ENCODE assay signal across 12 cellular contexts in genomic region chr1:45394342-45394741, GRCh38. TPM values are rescaled to one million over a fixed set of nuclear protein-coding genes. Genes with fewer than 3 reads are reported as not detected.
A peak's percentile ranks its signal among the peaks of the same experiment; 100 is the strongest.
DNase-seq lines count a peak whose midpoint lies in the region; ATAC-seq, FAIRE-seq and TF ChIP-seq lines count a peak whose summit lies in the region.
"Had no signal": no experiment of that assay in that cellular context is flagged by ENCODE, and none has a peak within 500 bp of the region (broad histone marks: within the 10 kb centered on the region; RNA-seq: fewer than 3 reads in every experiment).

No MANE protein-coding gene starts in this region.

- H3K4me2 ChIP-seq in GM12878 (ENCODE audit: control insufficient read depth, insufficient read depth) (peak overlapping the region; percentile 93), GM23338 (no peak overlapping the region)

- 0 out of 2 replicates have a peak, but pooled peaks have one; percentile 10 for TF ChIP-seq RAD21 in GM12878 (IDR thresholded peaks at IDR 0.05; ENCODE audit: insufficient read depth, low read depth, low read length)

- WGBS in GM12878 (ENCODE audit: insufficient coverage, insufficient replicate concordance, low lambda C conversion rate, missing lambda C conversion rate) = 0% methylated on average over 3 of the region's 3 CpGs

- H3K27me3 ChIP-seq in CD8-positive, alpha-beta T cell (ENCODE audit: insufficient read depth, low read length) = no peaks in the 10 kb centered on the region
- H3K27me3 ChIP-seq in GM12878 (replicated peaks in 1 of 2; ENCODE audit: control insufficient read depth in 2 of 2, insufficient read depth in 2 of 2, low read length in 1 of 2) = no peaks in the 10 kb centered on the region
- no peaks in the 10 kb centered on the region for H3K27me3 ChIP-seq in vagina
- H3K27me3 ChIP-seq in GM23338 (ENCODE audit: insufficient read depth) = no peaks in the 10 kb centered on the region

- RAD21 ChIA-PET in GM12878 (lab: Charles Lee; ENCODE audit: unreplicated experiment) = interaction anchor here (0.6 to 1.5 kb wide), 6 partner anchors 20 to 103 kb away, joined by 3 to 4 read pairs (median 3); partner anchors contain the start of genes MUTYH and TOE1

- H2AFZ ChIP-seq in GM12878 (ENCODE audit: control insufficient read depth, low read depth, low read length) (peak overlapping the region; percentile 74), GM23338 (no peak overlapping the region)

- H3K9me3 Mint-ChIP-seq in CD8-positive, alpha-beta T cell = no peaks in the 10 kb centered on the region
- no peaks in the 10 kb centered on the region for H3K9me3 Mint-ChIP-seq in GM23338
- H3K9me3 Mint-ChIP-seq: naive thymus-derived CD8-positive, alpha-beta T cell; stimulated activated naive CD8-positive, alpha-beta T cell treated with anti-CD3 and anti-CD28 coated beads, Interleukin-15, Interleukin-2, amounts not matched to agents 100 ng/mL and 50 ng/mL, for 24 hours had no signal

- no peak for DNase-seq in CD8-positive, alpha-beta T cell
- DNase-seq in GM12878 (ENCODE audit: low read depth, low spot score) = peak; percentile 66
- DNase-seq in vagina (ENCODE audit: extremely low spot score in 2 of 2) = no peak
- DNase-seq in GM03348 (ENCODE audit: low spot score) = no peak
- no peak for DNase-seq in mesenteric fat pad (ENCODE audit: low spot score)
- no peak for DNase-seq in GM23338 (ENCODE audit: low spot score)
- DNase-seq: DMS53 had no signal

- H4K20me1 ChIP-seq in GM12878 (ENCODE audit: control insufficient read depth, insufficient read depth) (no peaks in the 10 kb centered on the region), GM23338 (replicated peaks; ENCODE audit: insufficient read depth) (no peaks in the 10 kb centered on the region)

- H3K4me1 Mint-ChIP-seq in CD8-positive, alpha-beta T cell (ENCODE audit: low read depth) = peaks cover 9% of the 10 kb centered on the region
- H3K4me1 Mint-ChIP-seq in GM23338 = no peaks in the 10 kb centered on the region

- in situ Hi-C loops in GM12878 (cut with MboI) = no loop called here

- H3K36me3 ChIP-seq in CD8-positive, alpha-beta T cell (ENCODE audit: insufficient read depth, low read length) = no peaks in the 10 kb centered on the region
- H3K36me3 ChIP-seq in GM12878 (ENCODE audit: control insufficient read depth in 2 of 2, insufficient read depth in 2 of 2, low read length in 1 of 2) (no peaks in the 10 kb centered on the region), vagina (no peaks in the 10 kb centered on the region), GM23338 (ENCODE audit: insufficient read depth) (no peaks in the 10 kb centered on the region)

- TF ChIP-seq POLR2A in GM12878 (IDR thresholded peaks at IDR 0.05; ENCODE audit: low read depth, low read length) (no peak), vagina (IDR thresholded peaks at IDR 0.05) (no peak)

- H3K4me3 Mint-ChIP-seq in CD8-positive, alpha-beta T cell = no peak overlapping the region
- no peak overlapping the region for H3K4me3 Mint-ChIP-seq in GM23338

- CTCF ChIA-PET in CD8-positive, alpha-beta T cell (lab: Charles Lee) = no interaction called here
- CTCF ChIA-PET in GM12878 (lab: Yijun Ruan, JAX) = interaction anchor here (0.6 to 2.6 kb wide), 4 partner anchors 38 to 363 kb away, joined by 3 to 10 read pairs (median 6); no protein-coding TSS in a partner anchor

- no peak for TF ChIP-seq CTCF in CD8-positive, alpha-beta T cell (IDR thresholded peaks at IDR 0.05)
- TF ChIP-seq CTCF in GM12878 (IDR thresholded peaks at IDR 0.05 in 2 of 3, conservative IDR thresholded peaks at IDR 0.05 in 1 of 3; ENCODE audit: control insufficient read depth in 2 of 3, extremely low read depth in 1 of 3, insufficient read depth in 1 of 3, low read depth in 3 of 3, low read length in 3 of 3) (no peak), vagina (IDR thresholded peaks at IDR 0.05) (no peak), GM23338 (conservative IDR thresholded peaks at IDR 0.05; ENCODE audit: low read depth in 2 of 2) (no peak)

- peak; percentile 41 for FAIRE-seq in GM12878 (lab: Jason Lieb, UNC)
- FAIRE-seq: endometrium had no signal

- no peaks in the 10 kb centered on the region for H3K27me3 Mint-ChIP-seq in CD8-positive, alpha-beta T cell (ENCODE audit: low read depth)
- H3K27me3 Mint-ChIP-seq in GM23338 (ENCODE audit: insufficient read depth, low read depth, poor library complexity) = peaks cover 5% of the 10 kb centered on the region
- H3K27me3 Mint-ChIP-seq: naive thymus-derived CD8-positive, alpha-beta T cell; stimulated activated naive CD8-positive, alpha-beta T cell treated with anti-CD3 and anti-CD28 coated beads, Interleukin-15, Interleukin-2, amounts not matched to agents 100 ng/mL and 50 ng/mL, for 24 hours had no signal

- H3K27ac ChIP-seq in CD8-positive, alpha-beta T cell (ENCODE audit: low read depth, low read length) = no peak overlapping the region
- H3K27ac ChIP-seq in GM12878 (ENCODE audit: control insufficient read depth, insufficient read depth) (peak overlapping the region; percentile 90), vagina (no peak overlapping the region), GM23338 (ENCODE audit: low read depth) (no peak overlapping the region)

- SMC1A ChIA-PET in GM12878 (lab: Charles Lee; ENCODE audit: uncharacterized antibody, unreplicated experiment) = interaction anchor here (0.7 to 3.9 kb wide), 6 partner anchors 12 to 97 kb away, joined by 3 to 24 read pairs (median 3); partner anchors contain the start of gene TESK2

- peak overlapping the region; percentile 62 for H3K27ac Mint-ChIP-seq in CD8-positive, alpha-beta T cell
- no peak overlapping the region for H3K27ac Mint-ChIP-seq in GM23338

- peak; percentile 46 for ATAC-seq in CD8-positive, alpha-beta T cell
- ATAC-seq in GM19351 (IDR thresholded peaks at IDR 0.05; ENCODE audit: unreplicated experiment) = peak; percentile 76
- ATAC-seq in HG03064 (IDR thresholded peaks at IDR 0.05; ENCODE audit: low read depth, unreplicated experiment) = peak; percentile 60
- peak; percentile 83 for ATAC-seq in GM12878
- ATAC-seq in GM23338 = no peak

- no peak overlapping the region for H3K4me3 ChIP-seq in CD8-positive, alpha-beta T cell (ENCODE audit: low read depth, low read length)
- no peak overlapping the region for H3K4me3 ChIP-seq in GM12878
- H3K4me3 ChIP-seq in vagina = no peak overlapping the region
- H3K4me3 ChIP-seq in GM23338 = no peak overlapping the region

- BruUV-seq in GM12878 (replicated peaks; lab: Mats Ljungman, UMichigan) = no TSS peak

- no peaks in the 10 kb centered on the region for H3K36me3 Mint-ChIP-seq in CD8-positive, alpha-beta T cell
- no peaks in the 10 kb centered on the region for H3K36me3 Mint-ChIP-seq in GM23338 (ENCODE audit: low read depth)

- peak overlapping the region; percentile 74 for H3K9ac ChIP-seq in GM12878 (ENCODE audit: control insufficient read depth, insufficient read depth, low read length)

- no peaks in the 10 kb centered on the region for H3K9me3 ChIP-seq in CD8-positive, alpha-beta T cell (ENCODE audit: low read length)
- H3K9me3 ChIP-seq in GM12878 (replicated peaks; ENCODE audit: control insufficient read depth, insufficient read depth, low read length) (no peaks in the 10 kb centered on the region), vagina (no peaks in the 10 kb centered on the region)

- no peak for TF ChIP-seq EP300 in GM12878 (IDR thresholded peaks at IDR 0.05; ENCODE audit: borderline replicate concordance in 1 of 2, control insufficient read depth in 1 of 2, low read depth in 2 of 2, low read length in 2 of 2)

- H3K79me2 ChIP-seq in GM12878 (ENCODE audit: control insufficient read depth, insufficient read depth, low read length) (no peaks in the 10 kb centered on the region), GM23338 (replicated peaks; ENCODE audit: insufficient read depth) (no peaks in the 10 kb centered on the region)

- intact Hi-C loops in CD8-positive, alpha-beta T cell (cut with DNase I, micrococcal nuclease) = no loop called here
- intact Hi-C loops in GM12878 (cut with micrococcal nuclease; ENCODE audit: unreplicated experiment) = no loop called here
- intact Hi-C loops in vagina (cut with DNase I) = no loop called here

- no peaks in the 10 kb centered on the region for H3F3A ChIP-seq in GM23338 (replicated peaks; ENCODE audit: low read depth)

- no peaks in the 10 kb centered on the region for H3K9me2 ChIP-seq in GM23338 (ENCODE audit: insufficient read depth)

- H3K4me1 ChIP-seq in CD8-positive, alpha-beta T cell (ENCODE audit: insufficient read depth, low read length) = peaks cover 4% of the 10 kb centered on the region
- peaks cover 22% of the 10 kb centered on the region for H3K4me1 ChIP-seq in GM12878 (ENCODE audit: control insufficient read depth, insufficient read depth, low read length)
- H3K4me1 ChIP-seq in vagina = peaks cover 9% of the 10 kb centered on the region
- no peaks in the 10 kb centered on the region for H3K4me1 ChIP-seq in GM23338 (ENCODE audit: insufficient read depth)

- POLR2A ChIA-PET in CD8-positive, alpha-beta T cell (lab: Charles Lee) = interaction anchor here (0.9 kb wide), 1 partner anchor 99 kb away, joined by 3 read pairs; no protein-coding TSS in a partner anchor
- POLR2A ChIA-PET in GM12878 (lab: Charles Lee) = interaction anchor here (0.6 to 1.8 kb wide), 8 partner anchors 19 to 764 kb away, joined by 3 to 12 read pairs (median 4); partner anchors contain the start of gene TESK2

RNA-seq across cellular contexts. Expression of gene MUTYH, which starts 54.1 kb away (rescaled TPM):
- total RNA-seq in CD8-positive, alpha-beta T cell = 10 to 100 TPM; 53.0 to 62.5 TPM
- 41.4 and 50.2 TPM in 2 replicates for total RNA-seq in GM12878 (2013; cell fraction: nucleolus; rRNA removed)
- total RNA-seq in GM12878 (2014; rRNA removed) = 34.3 and 34.6 TPM in 2 replicates
- 17.5 and 20.0 TPM in 2 replicates for total RNA-seq in GM12878 (2014; rRNA removed; fragmentation: Illumina TruSeq; extraction: Trizol)
- 37.7 and 38.0 TPM in 2 replicates for total RNA-seq in GM12878 (2021)
- polyA plus RNA-seq in GM12878 (2011; ENCODE audit: low read depth) = 18.8 TPM
- 17.5 and 25.7 TPM in 2 replicates for polyA plus RNA-seq in GM12878 (2011; rRNA removed)
- 25.0 and 40.1 TPM in 2 replicates for polyA plus RNA-seq in GM12878 (2011; cell fraction: cytosol; rRNA removed)
- polyA plus RNA-seq in GM12878 (2011; cell fraction: nucleus; rRNA removed) = 148 and 169 TPM in 2 replicates
- 15.6 and 18.0 TPM in 2 replicates for polyA plus RNA-seq in GM12878 (2012)
- 16.4 and 23.1 TPM in 2 replicates for polyA plus RNA-seq in GM12878 (2014; fragmentation: Illumina TruSeq; extraction: Trizol)
- polyA plus RNA-seq in GM12878 (2014; fragmentation: Nextera tagmentation; extraction: Ambion mirVana) = 10 to 100 TPM in 1 of 2 experiments, 1 to 10 TPM in 1; 2.5 to 10.5 TPM
- 41.5 and 42.7 TPM in 2 replicates for polyA plus RNA-seq in GM12878 (2014; rRNA removed)
- 10 to 100 TPM; 38.1 to 42.0 TPM for polyA plus RNA-seq in GM12878 (2016; fragmentation: Nextera tagmentation; extraction: Ambion mirVana)
- 17.8 and 22.5 TPM in 2 replicates for polyA minus RNA-seq in GM12878 (2011; rRNA and poly(A)+ RNA removed)
- polyA minus RNA-seq in GM12878 (2011; cell fraction: cytosol; rRNA and poly(A)+ RNA removed) = 4.5 and 10.2 TPM in 2 replicates
- polyA minus RNA-seq in GM12878 (2011; cell fraction: nucleus; rRNA and poly(A)+ RNA removed) = 14.3 and 29.4 TPM in 2 replicates
- 27.0 TPM for total RNA-seq in vagina
- total RNA-seq in mesenteric fat pad = 14.4 TPM
- total RNA-seq in GM23338 (2014; rRNA removed; shearing (Covaris generic)) = 63.6 and 67.4 TPM in 2 replicates
- 47.9 and 52.8 TPM in 2 replicates for polyA plus RNA-seq in GM23338 (2016; fragmentation: Nextera tagmentation; extraction: Ambion mirVana)

RNA-seq across cellular contexts. Expression of gene TOE1, which starts 54.4 kb away (rescaled TPM):
- total RNA-seq in CD8-positive, alpha-beta T cell = 10 to 100 TPM; 53.8 to 56.5 TPM
- total RNA-seq in GM12878 (2013; cell fraction: nucleolus; rRNA removed) = 10.9 and 15.9 TPM in 2 replicates
- total RNA-seq in GM12878 (2014; rRNA removed) (33.0 TPM in 2 replicates), GM12878 (2014; rRNA removed; fragmentation: Illumina TruSeq; extraction: Trizol) (21.2 and 22.7 TPM in 2 replicates), GM12878 (2021) (22.3 and 23.2 TPM in 2 replicates), vagina (9.8 TPM), mesenteric fat pad (7.2 TPM)
- polyA plus RNA-seq in GM12878 (2011; ENCODE audit: low read depth) = 10.5 TPM
- polyA plus RNA-seq in GM12878 (2011; rRNA removed) (13.1 and 24.3 TPM in 2 replicates), GM12878 (2014; fragmentation: Illumina TruSeq; extraction: Trizol) (34.4 and 36.6 TPM in 2 replicates), GM12878 (2014; fragmentation: Nextera tagmentation; extraction: Ambion mirVana) (10 to 100 TPM; 33.5 to 38.0 TPM), GM12878 (2014; rRNA removed) (30.5 and 34.9 TPM in 2 replicates), GM12878 (2016; fragmentation: Nextera tagmentation; extraction: Ambion mirVana) (10 to 100 TPM; 34.6 TPM), GM23338 (2016; fragmentation: Nextera tagmentation; extraction: Ambion mirVana) (7.7 and 9.1 TPM in 2 replicates)
- 32.7 and 40.1 TPM in 2 replicates for polyA plus RNA-seq in GM12878 (2011; cell fraction: cytosol; rRNA removed)
- 42.8 and 43.2 TPM in 2 replicates for polyA plus RNA-seq in GM12878 (2011; cell fraction: nucleus; rRNA removed)
- 10.9 and 14.8 TPM in 2 replicates for polyA plus RNA-seq in GM12878 (2012)
- polyA minus RNA-seq in GM12878 (2011; rRNA and poly(A)+ RNA removed) = 33.0 and 34.6 TPM in 2 replicates
- polyA minus RNA-seq in GM12878 (2011; cell fraction: cytosol; rRNA and poly(A)+ RNA removed) = 12.3 and 15.8 TPM in 2 replicates
- 24.3 and 39.1 TPM in 2 replicates for polyA minus RNA-seq in GM12878 (2011; cell fraction: nucleus; rRNA and poly(A)+ RNA removed)
- 18.4 and 22.4 TPM in 2 replicates for total RNA-seq in GM23338 (2014; rRNA removed; shearing (Covaris generic))
